13 cellular contexts compared by ENCODE assay signal in genomic region chr3:16455001-16455400, GRCh38. TPM values are rescaled to one million over a fixed set of nuclear protein-coding genes. Genes with fewer than 3 reads are reported as not detected.
DNase-seq lines count a peak whose midpoint lies in the region; ATAC-seq and TF ChIP-seq lines count a peak whose summit lies in the region.
"Had no signal": no experiment of that assay in that cellular context is flagged by ENCODE, and none has a peak within 500 bp of the region (broad histone marks: within the 10 kb centered on the region; RNA-seq: fewer than 3 reads in every experiment).

No MANE protein-coding gene starts in this region.

- no peak for TF ChIP-seq CTCF in WTC11 (IDR thresholded peaks at IDR 0.05)

- peak; percentile 69 for DNase-seq in NCI-H2081 treated with DMSO at 0.1 percent for 48 hours (lab: John Stamatoyannopoulos, UW)
- DNase-seq in WTC11 (ENCODE audit: low spot score): no peak
- DNase-seq in right cardiac atrium: peak in 2 of 3 donors; percentile 58 to 77
- DNase-seq in NCI-H2171 (lab: John Stamatoyannopoulos, UW): no peak
- no peak for DNase-seq in NCI-H1048 (lab: John Stamatoyannopoulos, UW)
- DNase-seq: activated CD4-positive, alpha-beta T cell treated with anti-CD3 and anti-CD28 coated beads, Interleukin-2, amount 10 ng/mL, durations not matched to agents 7 days and 5 days; effector memory CD8-positive, alpha-beta T cell; left colon; NCI-H2107 had no signal

- peaks cover 2% of the 10 kb centered on the region for H3K4me1 ChIP-seq in right cardiac atrium (ENCODE audit: control insufficient read depth, insufficient read depth, low read length)

- H3K27me3 Mint-ChIP-seq in WTC11 (ENCODE audit: low read depth): 0 out of 2 replicates have a peak, but pooled peaks cover 3% of the 10 kb centered on the region
- H3K27me3 Mint-ChIP-seq: activated CD4-positive, alpha-beta T cell treated with anti-CD3 and anti-CD28 coated beads, Interleukin-2, amount 10 ng/mL, durations not matched to agents 7 days and 5 days; activated naive CD4-positive, alpha-beta T cell treated with anti-CD3 and anti-CD28 coated beads, Interleukin-2, amount 50 U/mL, for 24 hours; central memory CD8-positive, alpha-beta T cell; effector memory CD8-positive, alpha-beta T cell had no signal

- no peaks in the 10 kb centered on the region for H3K36me3 Mint-ChIP-seq in WTC11

- CTCF ChIA-PET in WTC11 (lab: Charles Lee): interaction anchor here (1.0 kb wide), 1 partner anchor 81 kb away, joined by 3 read pairs; no protein-coding TSS in a partner anchor

- no peaks in the 10 kb centered on the region for H3K9me3 ChIP-seq in right cardiac atrium (ENCODE audit: control insufficient read depth, low read length)

- H3K4me3 ChIP-seq in right cardiac atrium (ENCODE audit: low read length): no peak overlapping the region

- H3K4me1 Mint-ChIP-seq in WTC11: peaks cover 37% of the 10 kb centered on the region

- intact Hi-C loops in right cardiac atrium (cut with DNase I): no loop called here

- H3K27ac ChIP-seq in right cardiac atrium (ENCODE audit: low read length): no peak overlapping the region
- H3K27ac ChIP-seq in temporal lobe (ENCODE audit: low read depth, low read length): peak overlapping the region; percentile 22

- H3K9me3 Mint-ChIP-seq in WTC11: peaks cover 4% of the 10 kb centered on the region; the same call in 1 of the 2 replicates
- H3K9me3 Mint-ChIP-seq: activated naive CD4-positive, alpha-beta T cell treated with anti-CD3 and anti-CD28 coated beads, Interleukin-2, amount 50 U/mL, for 24 hours; central memory CD8-positive, alpha-beta T cell; effector memory CD8-positive, alpha-beta T cell had no signal

- H3K4me3 Mint-ChIP-seq in WTC11: no peak overlapping the region
- H3K4me3 Mint-ChIP-seq: activated CD4-positive, alpha-beta T cell treated with anti-CD3 and anti-CD28 coated beads, Interleukin-2, amount 10 ng/mL, durations not matched to agents 7 days and 5 days; activated naive CD4-positive, alpha-beta T cell treated with anti-CD3 and anti-CD28 coated beads, Interleukin-2, amount 50 U/mL, for 24 hours; central memory CD8-positive, alpha-beta T cell; effector memory CD8-positive, alpha-beta T cell had no signal

- ATAC-seq in WTC11 (peak; percentile 13; the same call in 1 of the 2 replicates), right cardiac atrium (peak in 1 of 2 donors; percentile 46), GM21515 (IDR thresholded peaks at IDR 0.05; ENCODE audit: unreplicated experiment) (no peak)
- ATAC-seq: effector memory CD8-positive, alpha-beta T cell; left colon had no signal

- H3K27ac Mint-ChIP-seq in WTC11: 0 out of 2 replicates have a peak overlapping the region, but pooled peaks have one; percentile 46
- H3K27ac Mint-ChIP-seq: activated CD4-positive, alpha-beta T cell treated with anti-CD3 and anti-CD28 coated beads, Interleukin-2, amount 10 ng/mL, durations not matched to agents 7 days and 5 days; activated naive CD4-positive, alpha-beta T cell treated with anti-CD3 and anti-CD28 coated beads, Interleukin-2, amount 50 U/mL, for 24 hours had no signal

- POLR2A ChIA-PET in WTC11 (lab: Charles Lee): no interaction called here

- H3K27me3 ChIP-seq in right cardiac atrium (ENCODE audit: control insufficient read depth, insufficient read depth): no peaks in the 10 kb centered on the region

- WGBS in right cardiac atrium: 63% methylated on average over 7 of the region's 7 CpGs

TF ChIP-seq in WTC11, 78 proteins besides CTCF, POLR2A, EP300 and RAD21:
- TF ChIP-seq ELF4 (CRISPR knock-in tag; IDR thresholded peaks at IDR 0.05; ENCODE audit: low read depth) (no peak), ZNF512 (CRISPR knock-in tag; IDR thresholded peaks at IDR 0.05; ENCODE audit: borderline replicate concordance) (no peak), FOXP4 (CRISPR knock-in tag; IDR thresholded peaks at IDR 0.05) (no peak)

RNA-seq across cellular contexts. Expression of gene RFTN1, which starts 58.5 kb away (rescaled TPM):
- total RNA-seq in WTC11 (2021): 2.7 to 3.8 TPM (median 3.2 TPM) in 3 replicates
- total RNA-seq in right cardiac atrium: 10 to 100 TPM; 17.9 to 23.6 (median 20.6) TPM
- 21.2 TPM for polyA plus RNA-seq in right cardiac atrium
- total RNA-seq in temporal lobe: 7.9 TPM

Comparison
In these comparisons a context has a peak if more than half of its experiments do, and no peak if none do; other contexts are left out.
1. DNase-seq: peak in NCI-H2081 treated with DMSO at 0.1 percent for 48 hours (single experiment) and right cardiac atrium (2 of 3); none in WTC11 (single experiment), NCI-H2171 (single experiment) and NCI-H1048 (single experiment).